Comparison of ENCODE assay signal across 20 cellular contexts in the genomic region with DNA sequence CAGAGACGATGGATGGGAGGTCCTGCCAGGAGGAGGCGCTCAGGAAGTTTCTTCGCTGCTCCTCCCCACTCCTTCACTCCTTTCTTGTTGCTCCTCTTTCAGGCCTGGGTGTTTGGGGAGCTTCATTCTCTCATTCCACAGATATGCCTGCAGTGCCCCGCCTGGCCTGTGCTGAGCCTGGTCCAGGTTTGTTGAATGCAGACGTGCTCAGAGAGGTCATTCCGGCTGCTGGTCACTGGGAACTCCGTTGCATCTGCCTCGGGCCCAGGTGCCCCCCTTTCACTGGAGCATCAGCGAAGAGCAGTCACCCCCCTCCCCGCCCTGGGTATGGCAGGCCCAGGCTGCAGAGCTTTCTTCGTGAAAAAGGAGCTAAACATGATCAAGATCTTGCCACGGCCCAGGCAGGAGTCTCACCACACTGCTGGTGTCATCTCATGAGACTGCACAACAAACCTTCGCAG. TPM values are rescaled to one million over a fixed set of nuclear protein-coding genes. Genes with fewer than 3 reads are reported as not detected.
DNase-seq lines count a peak whose midpoint lies in the region; TF ChIP-seq lines count a peak whose summit lies in the region.
"Had no signal": no experiment of that assay in that cellular context is flagged by ENCODE, and none has a peak within 500 bp of the region (broad histone marks: within the 10 kb centered on the region; RNA-seq: fewer than 3 reads in every experiment).

No MANE protein-coding gene starts in this region.

- no peak for TF ChIP-seq CTCF in Peyer's patch (IDR thresholded peaks at IDR 0.05)
- no peak for TF ChIP-seq CTCF in spleen (IDR thresholded peaks at IDR 0.05 in 8 of 11, conservative IDR thresholded peaks at IDR 0.05 in 3 of 11)
- TF ChIP-seq CTCF in adrenal gland (IDR thresholded peaks at IDR 0.05): no peak

- peak; percentile 59 for DNase-seq in activated effector memory CD4-positive, alpha-beta T cell treated with anti-CD3 and anti-CD28 coated beads, Interleukin-2, amount 50 U/mL, for 16 hours
- no peak for DNase-seq in activated effector memory CD4-positive, alpha-beta T cell treated with Interleukin-2 at 50 U/mL for 16 hours
- DNase-seq in Peyer's patch: peak in 2 of 3 donors; percentile 11 to 28
- DNase-seq in iPS-NIHi11 (ENCODE audit: low spot score): peak; percentile 37
- peak; percentile 47 for DNase-seq in spleen
- DNase-seq in activated T-cell treated with anti-CD3 and anti-CD28 coated beads, Interleukin-2, amount 50 U/mL, for 48 hours: no peak
- DNase-seq in NCI-H1092 (lab: John Stamatoyannopoulos, UW): no peak
- no peak for DNase-seq in adrenal gland
- DNase-seq: CD8-positive, alpha-beta T cell; DMS53; EL; KG1; NCI-H1694 treated with DMSO at 0.1 percent for 48 hours; NCI-H510A; NCI-H748 treated with DMSO at 0.1 percent for 48 hours; NK-92 treated with Interleukin-12 subunit alpha and Interleukin-12 subunit beta, amount 100 ng/mL, for 24 hours; SHP77; SK-N-SH had no signal

- intact Hi-C loops in spleen (cut with DNase I; ENCODE audit: low total_unique reads) (no loop called here), adrenal gland (cut with DNase I) (no loop called here)

- no peaks in the 10 kb centered on the region for H3K4me1 ChIP-seq in Peyer's patch
- H3K4me1 ChIP-seq in spleen: no peaks in the 10 kb centered on the region
- H3K4me1 ChIP-seq in adrenal gland (replicated peaks in 1 of 2): no peaks in the 10 kb centered on the region
- H3K4me1 ChIP-seq: HAP-1 had no signal

- H3K4me3 ChIP-seq in Peyer's patch: no peak overlapping the region
- no peak overlapping the region for H3K4me3 ChIP-seq in spleen
- no peak overlapping the region for H3K4me3 ChIP-seq in adrenal gland
- H3K4me3 ChIP-seq: BLaER1 treated with 17β-estradiol and CSF1 and Interleukin-3, amounts not matched to agents 10 nM and 100 nM; HAP-1 had no signal

- H3K27ac ChIP-seq in Peyer's patch (no peak overlapping the region), spleen (no peak overlapping the region), adrenal gland (no peak overlapping the region)
- H3K27ac ChIP-seq: BLaER1 treated with 17β-estradiol and CSF1 and Interleukin-3, amounts not matched to agents 10 nM and 100 nM had no signal

- H3K36me3 ChIP-seq in Peyer's patch (no peaks in the 10 kb centered on the region), spleen (no peaks in the 10 kb centered on the region), adrenal gland (replicated peaks in 1 of 2) (no peaks in the 10 kb centered on the region)
- H3K36me3 ChIP-seq: BLaER1 treated with 17β-estradiol and CSF1 and Interleukin-3, amounts not matched to agents 10 nM and 100 nM; HAP-1 had no signal

- H3K9me3 ChIP-seq in Peyer's patch: no peaks in the 10 kb centered on the region
- no peaks in the 10 kb centered on the region for H3K9me3 ChIP-seq in spleen
- no peaks in the 10 kb centered on the region for H3K9me3 ChIP-seq in adrenal gland (replicated peaks in 1 of 3)
- H3K9me3 ChIP-seq: HAP-1, SK-N-SH had no signal

- H3K27me3 ChIP-seq in Peyer's patch (no peaks in the 10 kb centered on the region), spleen (replicated peaks in 1 of 7) (no peaks in the 10 kb centered on the region), adrenal gland (no peaks in the 10 kb centered on the region)
- H3K27me3 ChIP-seq: BLaER1 treated with 17β-estradiol and CSF1 and Interleukin-3, amounts not matched to agents 10 nM and 100 nM had no signal

- 77 to 87% (median 86%) methylated on average over 11 to 13 of the region's 13 CpGs for WGBS in spleen, 5 donors
- WGBS in adrenal gland, 4 donors: 74 to 87% (median 83%) methylated on average over 13 of the region's 13 CpGs

- TF ChIP-seq POLR2A in Peyer's patch (IDR thresholded peaks at IDR 0.05) (no peak), spleen (IDR thresholded peaks at IDR 0.05) (no peak), adrenal gland (IDR thresholded peaks at IDR 0.05) (no peak)

RNA-seq across cellular contexts. Expression of a gene that starts 15.5 kb away (rescaled TPM):
- total RNA-seq in Peyer's patch (10 to 100 TPM; 16.1 to 41.2 (median 26.8) TPM), spleen (10 to 100 TPM; 13.2 to 20.0 (median 17.0) TPM), adrenal gland (10 to 100 TPM in 7 of 8 donors, 1 to 10 TPM in 1; 6.2 to 30.2 (median 22.0) TPM)
- polyA plus RNA-seq in spleen (10 to 100 TPM; 13.2 to 28.6 (median 17.4) TPM), adrenal gland (10 to 100 TPM; 18.7 to 36.4 (median 23.4) TPM)

RNA-seq across cellular contexts. Expression of a gene that starts 27.5 kb away (rescaled TPM):
- total RNA-seq in Peyer's patch (10 to 100 TPM; 23.5 to 42.1 (median 31.2) TPM), spleen (10 to 100 TPM; 26.4 to 33.7 (median 30.0) TPM), adrenal gland (10 to 100 TPM; 13.2 to 38.0 (median 34.5) TPM)
- polyA plus RNA-seq in spleen (10 to 100 TPM; 13.3 to 23.1 (median 18.8) TPM), adrenal gland (10 to 100 TPM; 11.4 to 21.3 (median 17.8) TPM)

RNA-seq across cellular contexts. Expression of a gene that starts 27.6 kb away (rescaled TPM):
- total RNA-seq in Peyer's patch (1,000 to 10,000 TPM in 1 of 4 donors, 100 to 1,000 TPM in 3; 708 to 1,565 (median 870) TPM), spleen (1,000 to 10,000 TPM; 1,381 to 1,842 (median 1,641) TPM), adrenal gland (1,000 to 10,000 TPM; 1,947 to 3,128 (median 2,296) TPM)
- polyA plus RNA-seq in spleen (1,000 to 10,000 TPM; 3,611 to 6,342 (median 5,850) TPM), adrenal gland (1,000 to 10,000 TPM; 1,875 to 3,598 (median 2,830) TPM)

RNA-seq across cellular contexts. Expression of a gene that starts 35.8 kb away (rescaled TPM):
- total RNA-seq in Peyer's patch (10 to 100 TPM; 41.2 to 75.1 (median 53.4) TPM), spleen (10 to 100 TPM; 31.4 to 37.7 (median 35.6) TPM), adrenal gland (100 to 1,000 TPM in 1 of 8 donors, 10 to 100 TPM in 7; 53.0 to 111 (median 72.8) TPM)
- polyA plus RNA-seq in spleen (10 to 100 TPM; 72.0 to 75.6 (median 72.5) TPM), adrenal gland (10 to 100 TPM; 55.7 to 96.3 (median 79.9) TPM)

RNA-seq across cellular contexts. Expression of a gene that starts 35.9 kb away (rescaled TPM):
- total RNA-seq in Peyer's patch (10 to 100 TPM in 3 of 4 donors, 1 to 10 TPM in 1; 5.4 to 18.9 (median 15.3) TPM), spleen (10 to 100 TPM in 5 of 7 donors, 1 to 10 TPM in 2; 6.5 to 19.9 (median 12.4) TPM), adrenal gland (10 to 100 TPM; 13.4 to 29.2 (median 20.5) TPM)
- polyA plus RNA-seq in spleen (10 to 100 TPM; 31.4 to 32.6 (median 31.5) TPM), adrenal gland (10 to 100 TPM; 19.9 to 53.0 (median 41.4) TPM)

Comparison
In these comparisons a context has a peak if more than half of its experiments do, and no peak if none do; other contexts are left out.
1. DNase-seq: peak in activated effector memory CD4-positive, alpha-beta T cell treated with anti-CD3 and anti-CD28 coated beads, Interleukin-2, amount 50 U/mL, for 16 hours (single experiment), Peyer's patch (2 of 3), iPS-NIHi11 (single experiment) and spleen (single experiment); none in activated effector memory CD4-positive, alpha-beta T cell treated with Interleukin-2 at 50 U/mL for 16 hours (single experiment), activated T-cell treated with anti-CD3 and anti-CD28 coated beads, Interleukin-2, amount 50 U/mL, for 48 hours (0 of 2), NCI-H1092 (single experiment) and adrenal gland (0 of 7).